ENCODE assay signal across 31 cellular contexts in genomic region chr12:5230151-5230550, GRCh38.
A peak's percentile ranks its signal among the peaks of the same experiment; 100 is the strongest.
DNase-seq lines count a peak whose midpoint lies in the region; ATAC-seq and TF ChIP-seq lines count a peak whose summit lies in the region.
"Had no signal": no experiment of that assay in that cellular context is flagged by ENCODE, and none has a peak within 500 bp of the region (broad histone marks: within the 10 kb centered on the region; RNA-seq: fewer than 3 reads in every experiment).

No MANE protein-coding gene starts in this region.

- no peaks in the 10 kb centered on the region for H3K9me3 Mint-ChIP-seq in activated T-helper 17 cell treated with anti-CD3 and anti-CD28 coated beads, Interleukin-2, amount 50 U/mL, for 72 hours

- intact Hi-C loops in cardiac septum (cut with DNase I) = no loop called here

- TF ChIP-seq CTCF in AG10803 (conservative IDR thresholded peaks at IDR 0.05; ENCODE audit: low read length) = no peak

- H3K4me1 Mint-ChIP-seq in activated T-helper 17 cell treated with anti-CD3 and anti-CD28 coated beads, Interleukin-2, amount 50 U/mL, for 72 hours = no peaks in the 10 kb centered on the region
- H3K4me1 Mint-ChIP-seq: brain, CD14-positive monocyte, immature natural killer cell, neural progenitor cell had no signal

- H3K4me3 ChIP-seq in AG10803 (ENCODE audit: low read length) = no peak overlapping the region
- H3K4me3 ChIP-seq: dorsolateral prefrontal cortex, esophagus squamous epithelium, gastrocnemius medialis, K562, left lung, neural progenitor cell, thoracic aorta, vagina had no signal

- H3K27ac Mint-ChIP-seq in activated T-helper 17 cell treated with anti-CD3 and anti-CD28 coated beads, Interleukin-2, amount 50 U/mL, for 72 hours = no peak overlapping the region
- H3K27ac Mint-ChIP-seq: brain, immature natural killer cell, neural progenitor cell had no signal

- ATAC-seq in activated T-helper 17 cell treated with anti-CD3 and anti-CD28 coated beads, Interleukin-2, amount 50 U/mL, for 72 hours (replicated peaks) = no peak
- ATAC-seq: activated T-cell treated with anti-CD3 and anti-CD28 coated beads, Interleukin-2, amount 50 U/mL, for 4 hours; gastrocnemius medialis; K562; left lung had no signal

- H3K4me3 Mint-ChIP-seq in activated T-helper 17 cell treated with anti-CD3 and anti-CD28 coated beads, Interleukin-2, amount 50 U/mL, for 72 hours = no peak overlapping the region
- H3K4me3 Mint-ChIP-seq: activated T-cell treated with anti-CD3 and anti-CD28 coated beads, Interleukin-2, amount 50 U/mL, for 4 hours; brain; CD14-positive monocyte; immature natural killer cell; neural progenitor cell had no signal

- DNase-seq in AG10803 (ENCODE audit: low read depth) (peak; percentile 70), HS-5 (ENCODE audit: low read depth) (peak; percentile 2), astrocyte of the hippocampus (ENCODE audit: low read depth, low spot score) (peak; percentile 79), myocyte (ENCODE audit: low read depth) (peak; percentile 82), DMS53 treated with DMSO at 0.1 percent for 48 hours (lab: John Stamatoyannopoulos, UW; ENCODE audit: unreplicated experiment) (no peak), cardiac septum (ENCODE audit: low spot score) (no peak)
- no peak for DNase-seq in activated CD8-positive, alpha-beta memory T cell treated with anti-CD3 and anti-CD28 coated beads, Interleukin-2, amount 50 U/mL, for 48 hours
- DNase-seq: ACHN; activated CD4-positive, CD25-positive, alpha-beta regulatory T cell; activated gamma-delta T cell treated with Interleukin-2 at 50 U/mL for 16 hours; activated T-cell treated with anti-CD3 and anti-CD28 coated beads, Interleukin-2, amount 50 U/mL, for 4 hours; DMS79 treated with DMSO at 0.1 percent for 48 hours; esophagus squamous epithelium; gastrocnemius medialis; immature natural killer cell; left lung; MM.1S; NCI-H1105 treated with DMSO at 0.1 percent for 48 hours; NCI-H187 treated with DMSO at 0.1 percent for 48 hours; NCI-H2171; NCI-H510A; stimulated activated CD4-positive, alpha-beta T cell treated with anti-CD3 and anti-CD28 coated beads, Interleukin-1b, Interleukin-23, amount 100 ng/mL, for 48 hours; stimulated activated naive CD4-positive, alpha-beta T cell treated with Interleukin-2 at 50 U/mL for 16 hours had no signal

- H3K36me3 Mint-ChIP-seq in activated T-helper 17 cell treated with anti-CD3 and anti-CD28 coated beads, Interleukin-2, amount 50 U/mL, for 72 hours (ENCODE audit: low read depth) = no peaks in the 10 kb centered on the region
- H3K36me3 Mint-ChIP-seq: brain, CD14-positive monocyte, immature natural killer cell, neural progenitor cell had no signal

- peaks cover 9% of the 10 kb centered on the region for H3K27me3 Mint-ChIP-seq in activated T-helper 17 cell treated with anti-CD3 and anti-CD28 coated beads, Interleukin-2, amount 50 U/mL, for 72 hours

Comparison
In these comparisons a context has a peak if more than half of its experiments do, and no peak if none do; other contexts are left out.
1. DNase-seq: peak in AG10803 (single experiment), HS-5 (single experiment), astrocyte of the hippocampus (single experiment) and myocyte (single experiment); none in DMS53 treated with DMSO at 0.1 percent for 48 hours (single experiment), activated CD8-positive, alpha-beta memory T cell treated with anti-CD3 and anti-CD28 coated beads, Interleukin-2, amount 50 U/mL, for 48 hours (single experiment) and cardiac septum (single experiment).